Comparison of ENCODE assay signal across 10 cellular contexts in the genomic region with DNA sequence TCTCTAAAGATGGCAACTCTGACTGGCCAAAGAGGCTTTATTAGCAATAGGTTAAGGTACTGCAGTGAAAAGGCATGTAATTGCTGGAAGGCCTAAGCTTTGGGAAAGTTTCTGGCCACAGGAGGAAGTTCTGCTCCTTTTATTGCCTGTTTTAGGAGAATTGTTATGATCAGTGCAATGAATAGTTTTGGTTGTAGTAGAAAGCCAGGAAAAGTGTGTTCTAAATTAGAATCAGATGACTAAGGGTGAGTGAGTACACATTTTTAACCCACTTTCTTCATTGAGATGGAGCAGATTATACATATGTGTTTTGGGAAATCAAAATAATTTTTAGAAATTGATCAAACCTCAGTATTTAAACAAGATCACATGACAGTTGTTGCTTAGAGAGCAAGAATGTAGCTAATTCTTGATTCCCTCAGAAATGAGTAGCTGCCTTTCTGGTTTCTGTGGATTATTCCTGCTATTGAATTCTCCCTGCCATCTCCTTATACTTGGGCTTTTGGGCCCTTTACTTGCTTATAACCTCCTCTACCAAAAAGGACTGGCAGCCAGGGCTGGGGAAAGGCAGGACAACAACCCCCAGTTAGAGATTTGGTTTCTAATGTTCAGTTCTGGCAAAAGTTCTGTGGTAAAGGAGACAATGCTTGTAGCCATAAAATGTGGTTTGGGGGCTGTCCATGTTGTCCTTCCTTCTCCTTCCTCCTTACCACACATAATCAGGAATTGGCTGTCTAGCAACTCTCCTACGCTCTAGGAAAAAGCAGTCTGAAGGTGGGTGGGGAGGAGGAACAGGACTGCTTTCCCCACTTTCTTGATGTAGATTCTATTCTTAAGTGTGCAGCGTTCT.
DNase-seq lines count a peak whose midpoint lies in the region; TF ChIP-seq lines count a peak whose summit lies in the region.
"Had no signal": no experiment of that assay in that cellular context is flagged by ENCODE, and none has a peak within 500 bp of the region (broad histone marks: within the 10 kb centered on the region; RNA-seq: fewer than 3 reads in every experiment).

No MANE protein-coding gene starts in this region.

- no peaks in the 10 kb centered on the region for H3K79me2 ChIP-seq in Loucy (ENCODE audit: insufficient read depth, low read length)

- H3K9me2 ChIP-seq in Loucy (replicated peaks; ENCODE audit: low read depth, low read length), result no peaks in the 10 kb centered on the region

- no peaks in the 10 kb centered on the region for H3K36me3 ChIP-seq in CD8-positive, alpha-beta memory T cell (ENCODE audit: insufficient read depth, low read length)
- H3K36me3 ChIP-seq in Loucy (ENCODE audit: insufficient read depth, low read length) (no peaks in the 10 kb centered on the region), esophagus muscularis mucosa (no peaks in the 10 kb centered on the region), sigmoid colon (no peaks in the 10 kb centered on the region)
- H3K36me3 ChIP-seq: neutrophil had no signal

- no peaks in the 10 kb centered on the region for H4K20me1 ChIP-seq in Loucy (ENCODE audit: insufficient read depth, low read length, poor library complexity, severe bottlenecking)

- no peaks in the 10 kb centered on the region for H3F3A ChIP-seq in Loucy (ENCODE audit: low read depth)

- CTCF ChIA-PET in CD8-positive, alpha-beta memory T cell (lab: Charles Lee), result interaction anchor here (1.1 kb wide), 1 partner anchor 224 kb away, joined by 4 read pairs; no protein-coding TSS in a partner anchor

- TF ChIP-seq EP300 in esophagus muscularis mucosa (IDR thresholded peaks at IDR 0.05) (no peak), sigmoid colon (IDR thresholded peaks at IDR 0.05) (no peak)

- peak overlapping the region in 7 of 8 donors; percentile 54 to 82 (median 67) for H3K27ac Mint-ChIP-seq in CD8-positive, alpha-beta memory T cell

- 63% methylated on average over 2 of the region's 2 CpGs for WGBS in esophagus muscularis mucosa
- 73 to 84% methylated on average over 2 of the region's 2 CpGs for WGBS in sigmoid colon, 2 donors

- peaks cover 0 to 3% (median 0%) of the 10 kb centered on the region in 5 donors for H3K9me3 Mint-ChIP-seq in CD8-positive, alpha-beta memory T cell

- H3K9me3 ChIP-seq in CD8-positive, alpha-beta memory T cell (ENCODE audit: low read length), result no peaks in the 10 kb centered on the region
- H3K9me3 ChIP-seq in Loucy (ENCODE audit: insufficient read depth, low read depth, low read length) (no peaks in the 10 kb centered on the region), esophagus muscularis mucosa (no peaks in the 10 kb centered on the region), sigmoid colon (no peaks in the 10 kb centered on the region)
- H3K9me3 ChIP-seq: neutrophil had no signal

- H3K4me1 ChIP-seq in CD8-positive, alpha-beta memory T cell (ENCODE audit: insufficient read depth, low read length), result peaks cover 28% of the 10 kb centered on the region
- H3K4me1 ChIP-seq in Loucy (ENCODE audit: insufficient read depth, low read length, poor library complexity, severe bottlenecking) (peaks cover 21% of the 10 kb centered on the region), esophagus muscularis mucosa (peaks cover 10 to 21% (median 13%) of the 10 kb centered on the region in 4 donors), sigmoid colon (peaks cover 0 to 15% (median 10%) of the 10 kb centered on the region in 4 donors)

- no peaks in the 10 kb centered on the region for H3K27me3 ChIP-seq in CD8-positive, alpha-beta memory T cell (ENCODE audit: insufficient read depth, low read length, poor library complexity, severe bottlenecking)
- H3K27me3 ChIP-seq in Loucy (ENCODE audit: insufficient read depth, low read length, poor library complexity, severe bottlenecking) (no peaks in the 10 kb centered on the region), esophagus muscularis mucosa (no peaks in the 10 kb centered on the region), sigmoid colon (no peaks in the 10 kb centered on the region)
- H3K27me3 ChIP-seq: neutrophil had no signal

- TF ChIP-seq CTCF in Loucy (conservative IDR thresholded peaks at IDR 0.05; ENCODE audit: low read length) (no peak), esophagus muscularis mucosa (IDR thresholded peaks at IDR 0.05) (no peak), sigmoid colon (IDR thresholded peaks at IDR 0.05) (no peak)

- intact Hi-C loops in esophagus muscularis mucosa (cut with DNase I) (no loop called here), sigmoid colon (cut with DNase I) (no loop called here)

- no peak overlapping the region for H3K9ac ChIP-seq in Loucy (ENCODE audit: low read depth, low read length, poor library complexity, severe bottlenecking)

- no peak for DNase-seq in CD8-positive, alpha-beta memory T cell
- DNase-seq in esophagus muscularis mucosa (ENCODE audit: extremely low spot score), result no peak
- DNase-seq in sigmoid colon, result no peak
- no peak for DNase-seq in iPS-NIHi7 (ENCODE audit: extremely low spot score)
- no peak for DNase-seq in GM19238 (ENCODE audit: insufficient read length, low spot score)
- DNase-seq in SW480 (ENCODE audit: low spot score), result no peak
- DNase-seq in NOMO-1 treated with dmso at 0.1 percent for 144 hours (lab: John Stamatoyannopoulos, UW; ENCODE audit: unreplicated experiment), result no peak
- DNase-seq: NCI-H2107 had no signal

- H2AFZ ChIP-seq in Loucy (ENCODE audit: low read length), result no peak overlapping the region

- no peak overlapping the region for H3K27ac ChIP-seq in CD8-positive, alpha-beta memory T cell (ENCODE audit: low read depth, low read length)
- H3K27ac ChIP-seq in esophagus muscularis mucosa (replicated peaks in 1 of 4) (peak overlapping the region; percentile 21 to 55 (median 50)), sigmoid colon (peak overlapping the region; percentile 34 to 60 (median 38))
- H3K27ac ChIP-seq: neutrophil had no signal

- peaks cover 0 to 5% of the 10 kb centered on the region in 2 donors for H3K27me3 Mint-ChIP-seq in CD8-positive, alpha-beta memory T cell

- POLR2A ChIA-PET in CD8-positive, alpha-beta memory T cell (lab: Charles Lee), result interaction anchor here (0.7 to 1.9 kb wide), 4 partner anchors 15 to 85 kb away, joined by 3 to 6 read pairs (median 4); no protein-coding TSS in a partner anchor

- TF ChIP-seq POLR2A in esophagus muscularis mucosa (IDR thresholded peaks at IDR 0.05; ENCODE audit: low read depth) (no peak), sigmoid colon (IDR thresholded peaks at IDR 0.05) (no peak)

- H3K4me1 Mint-ChIP-seq in CD8-positive, alpha-beta memory T cell, result peaks cover 36 to 47% (median 39%) of the 10 kb centered on the region in 3 donors

- H3K4me3 Mint-ChIP-seq in CD8-positive, alpha-beta memory T cell, result peak overlapping the region in 6 of 7 donors; percentile 38 to 74 (median 68)

- H3K4me2 ChIP-seq in Loucy (ENCODE audit: low read depth, low read length, poor library complexity, severe bottlenecking), result peak overlapping the region; percentile 47

- peaks cover 0 to 45% (median 4%) of the 10 kb centered on the region in 3 donors for H3K36me3 Mint-ChIP-seq in CD8-positive, alpha-beta memory T cell

- peak overlapping the region; percentile 1 for H3K4me3 ChIP-seq in CD8-positive, alpha-beta memory T cell (ENCODE audit: low read length)
- no peak overlapping the region for H3K4me3 ChIP-seq in Loucy (ENCODE audit: low read length, poor library complexity, severe bottlenecking)
- H3K4me3 ChIP-seq in esophagus muscularis mucosa, result no peak overlapping the region
- H3K4me3 ChIP-seq in sigmoid colon, result no peak overlapping the region
